1 cellular context compared by ENCODE assay signal in the genomic region with DNA sequence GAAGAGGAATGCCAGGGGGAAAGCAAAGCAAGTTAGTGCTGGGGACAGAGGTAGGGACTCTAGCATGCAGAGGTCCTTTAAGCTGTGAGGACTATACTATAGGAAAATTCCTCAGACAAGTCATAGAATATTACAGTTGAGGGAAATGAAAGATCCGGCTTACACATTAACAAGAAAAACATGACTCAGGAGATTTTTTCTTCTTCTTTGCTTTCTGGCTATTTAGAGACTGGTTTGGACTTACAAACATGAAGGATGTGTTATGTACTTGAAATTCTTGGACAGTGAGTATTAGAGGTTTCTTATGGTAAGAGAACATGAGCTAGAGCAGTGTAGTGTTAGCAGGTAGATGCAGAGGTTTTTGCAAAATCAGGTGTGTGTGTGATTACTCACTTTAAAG.
TF ChIP-seq lines count a peak whose summit lies in the region.

No MANE protein-coding gene starts in this region.

TF ChIP-seq in K562, 482 proteins besides CTCF, POLR2A, EP300 and RAD21 (continues in another document):
- TF ChIP-seq, protein P1, sequence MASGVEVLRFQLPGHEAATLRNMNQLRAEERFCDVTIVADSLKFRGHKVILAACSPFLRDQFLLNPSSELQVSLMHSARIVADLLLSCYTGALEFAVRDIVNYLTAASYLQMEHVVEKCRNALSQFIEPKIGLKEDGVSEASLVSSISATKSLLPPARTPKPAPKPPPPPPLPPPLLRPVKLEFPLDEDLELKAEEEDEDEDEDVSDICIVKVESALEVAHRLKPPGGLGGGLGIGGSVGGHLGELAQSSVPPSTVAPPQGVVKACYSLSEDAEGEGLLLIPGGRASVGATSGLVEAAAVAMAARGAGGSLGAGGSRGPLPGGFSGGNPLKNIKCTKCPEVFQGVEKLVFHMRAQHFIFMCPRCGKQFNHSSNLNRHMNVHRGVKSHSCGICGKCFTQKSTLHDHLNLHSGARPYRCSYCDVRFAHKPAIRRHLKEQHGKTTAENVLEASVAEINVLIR (CRISPR knock-in tag; IDR thresholded peaks at IDR 0.05) = no peak
- TF ChIP-seq SRSF7 (optimal IDR thresholded peaks at IDR 0.05; ENCODE audit: low read depth, low read length) (no peak), U2AF1 (optimal IDR thresholded peaks at IDR 0.05; ENCODE audit: low read depth, low read length) (no peak), NR3C1 (CRISPR knock-in tag; IDR thresholded peaks at IDR 0.05) (no peak), RBM15 (IDR thresholded peaks at IDR 0.05; ENCODE audit: insufficient read depth, low read length) (no peak), IRF2 (CRISPR knock-in tag; IDR thresholded peaks at IDR 0.05) (no peak), BDP1 (IDR thresholded peaks at IDR 0.05; ENCODE audit: insufficient read depth, insufficient read length) (no peak), MAFG (tag; conservative IDR thresholded peaks at IDR 0.05) (peak; percentile 63; the same call in 1 of the 2 replicates), SRSF3 (IDR thresholded peaks at IDR 0.05; ENCODE audit: insufficient read depth, low read length) (no peak), ZNF121 (CRISPR knock-in tag; conservative IDR thresholded peaks at IDR 0.05) (no peak), CHCHD3 (CRISPR knock-in tag; IDR thresholded peaks at IDR 0.05) (no peak), ZNF584 (CRISPR knock-in tag; IDR thresholded peaks at IDR 0.05; ENCODE audit: low read depth) (no peak), HMGN3 (IDR thresholded peaks at IDR 0.05; ENCODE audit: borderline replicate concordance, extremely low read depth, insufficient read length, low read depth, low read length) (no peak), KLF16 (IDR thresholded peaks at IDR 0.05) (no peak), TAF1 (IDR thresholded peaks at IDR 0.05; ENCODE audit: control insufficient read depth, extremely low read depth, insufficient read depth, low read length, severe bottlenecking) (no peak), ZNF644 (tag; IDR thresholded peaks at IDR 0.05; ENCODE audit: low read depth) (no peak), HLTF (IDR thresholded peaks at IDR 0.05) (no peak), C11orf30 (IDR thresholded peaks at IDR 0.05; ENCODE audit: low read depth) (peak; percentile 78)
- TF ChIP-seq, protein P2, sequence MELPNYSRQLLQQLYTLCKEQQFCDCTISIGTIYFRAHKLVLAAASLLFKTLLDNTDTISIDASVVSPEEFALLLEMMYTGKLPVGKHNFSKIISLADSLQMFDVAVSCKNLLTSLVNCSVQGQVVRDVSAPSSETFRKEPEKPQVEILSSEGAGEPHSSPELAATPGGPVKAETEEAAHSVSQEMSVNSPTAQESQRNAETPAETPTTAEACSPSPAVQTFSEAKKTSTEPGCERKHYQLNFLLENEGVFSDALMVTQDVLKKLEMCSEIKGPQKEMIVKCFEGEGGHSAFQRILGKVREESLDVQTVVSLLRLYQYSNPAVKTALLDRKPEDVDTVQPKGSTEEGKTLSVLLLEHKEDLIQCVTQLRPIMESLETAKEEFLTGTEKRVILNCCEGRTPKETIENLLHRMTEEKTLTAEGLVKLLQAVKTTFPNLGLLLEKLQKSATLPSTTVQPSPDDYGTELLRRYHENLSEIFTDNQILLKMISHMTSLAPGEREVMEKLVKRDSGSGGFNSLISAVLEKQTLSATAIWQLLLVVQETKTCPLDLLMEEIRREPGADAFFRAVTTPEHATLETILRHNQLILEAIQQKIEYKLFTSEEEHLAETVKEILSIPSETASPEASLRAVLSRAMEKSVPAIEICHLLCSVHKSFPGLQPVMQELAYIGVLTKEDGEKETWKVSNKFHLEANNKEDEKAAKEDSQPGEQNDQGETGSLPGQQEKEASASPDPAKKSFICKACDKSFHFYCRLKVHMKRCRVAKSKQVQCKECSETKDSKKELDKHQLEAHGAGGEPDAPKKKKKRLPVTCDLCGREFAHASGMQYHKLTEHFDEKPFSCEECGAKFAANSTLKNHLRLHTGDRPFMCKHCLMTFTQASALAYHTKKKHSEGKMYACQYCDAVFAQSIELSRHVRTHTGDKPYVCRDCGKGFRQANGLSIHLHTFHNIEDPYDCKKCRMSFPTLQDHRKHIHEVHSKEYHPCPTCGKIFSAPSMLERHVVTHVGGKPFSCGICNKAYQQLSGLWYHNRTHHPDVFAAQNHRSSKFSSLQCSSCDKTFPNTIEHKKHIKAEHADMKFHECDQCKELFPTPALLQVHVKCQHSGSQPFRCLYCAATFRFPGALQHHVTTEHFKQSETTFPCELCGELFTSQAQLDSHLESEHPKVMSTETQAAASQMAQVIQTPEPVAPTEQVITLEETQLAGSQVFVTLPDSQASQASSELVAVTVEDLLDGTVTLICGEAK (IDR thresholded peaks at IDR 0.05) = no peak
- TF ChIP-seq, protein P2 (CRISPR knock-in tag; IDR thresholded peaks at IDR 0.05) = no peak
- TF ChIP-seq, protein P3, sequence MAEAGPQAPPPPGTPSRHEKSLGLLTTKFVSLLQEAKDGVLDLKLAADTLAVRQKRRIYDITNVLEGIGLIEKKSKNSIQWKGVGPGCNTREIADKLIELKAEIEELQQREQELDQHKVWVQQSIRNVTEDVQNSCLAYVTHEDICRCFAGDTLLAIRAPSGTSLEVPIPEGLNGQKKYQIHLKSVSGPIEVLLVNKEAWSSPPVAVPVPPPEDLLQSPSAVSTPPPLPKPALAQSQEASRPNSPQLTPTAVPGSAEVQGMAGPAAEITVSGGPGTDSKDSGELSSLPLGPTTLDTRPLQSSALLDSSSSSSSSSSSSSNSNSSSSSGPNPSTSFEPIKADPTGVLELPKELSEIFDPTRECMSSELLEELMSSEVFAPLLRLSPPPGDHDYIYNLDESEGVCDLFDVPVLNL (CRISPR knock-in tag; IDR thresholded peaks at IDR 0.05; ENCODE audit: low read depth) = no peak
- TF ChIP-seq, protein P4, sequence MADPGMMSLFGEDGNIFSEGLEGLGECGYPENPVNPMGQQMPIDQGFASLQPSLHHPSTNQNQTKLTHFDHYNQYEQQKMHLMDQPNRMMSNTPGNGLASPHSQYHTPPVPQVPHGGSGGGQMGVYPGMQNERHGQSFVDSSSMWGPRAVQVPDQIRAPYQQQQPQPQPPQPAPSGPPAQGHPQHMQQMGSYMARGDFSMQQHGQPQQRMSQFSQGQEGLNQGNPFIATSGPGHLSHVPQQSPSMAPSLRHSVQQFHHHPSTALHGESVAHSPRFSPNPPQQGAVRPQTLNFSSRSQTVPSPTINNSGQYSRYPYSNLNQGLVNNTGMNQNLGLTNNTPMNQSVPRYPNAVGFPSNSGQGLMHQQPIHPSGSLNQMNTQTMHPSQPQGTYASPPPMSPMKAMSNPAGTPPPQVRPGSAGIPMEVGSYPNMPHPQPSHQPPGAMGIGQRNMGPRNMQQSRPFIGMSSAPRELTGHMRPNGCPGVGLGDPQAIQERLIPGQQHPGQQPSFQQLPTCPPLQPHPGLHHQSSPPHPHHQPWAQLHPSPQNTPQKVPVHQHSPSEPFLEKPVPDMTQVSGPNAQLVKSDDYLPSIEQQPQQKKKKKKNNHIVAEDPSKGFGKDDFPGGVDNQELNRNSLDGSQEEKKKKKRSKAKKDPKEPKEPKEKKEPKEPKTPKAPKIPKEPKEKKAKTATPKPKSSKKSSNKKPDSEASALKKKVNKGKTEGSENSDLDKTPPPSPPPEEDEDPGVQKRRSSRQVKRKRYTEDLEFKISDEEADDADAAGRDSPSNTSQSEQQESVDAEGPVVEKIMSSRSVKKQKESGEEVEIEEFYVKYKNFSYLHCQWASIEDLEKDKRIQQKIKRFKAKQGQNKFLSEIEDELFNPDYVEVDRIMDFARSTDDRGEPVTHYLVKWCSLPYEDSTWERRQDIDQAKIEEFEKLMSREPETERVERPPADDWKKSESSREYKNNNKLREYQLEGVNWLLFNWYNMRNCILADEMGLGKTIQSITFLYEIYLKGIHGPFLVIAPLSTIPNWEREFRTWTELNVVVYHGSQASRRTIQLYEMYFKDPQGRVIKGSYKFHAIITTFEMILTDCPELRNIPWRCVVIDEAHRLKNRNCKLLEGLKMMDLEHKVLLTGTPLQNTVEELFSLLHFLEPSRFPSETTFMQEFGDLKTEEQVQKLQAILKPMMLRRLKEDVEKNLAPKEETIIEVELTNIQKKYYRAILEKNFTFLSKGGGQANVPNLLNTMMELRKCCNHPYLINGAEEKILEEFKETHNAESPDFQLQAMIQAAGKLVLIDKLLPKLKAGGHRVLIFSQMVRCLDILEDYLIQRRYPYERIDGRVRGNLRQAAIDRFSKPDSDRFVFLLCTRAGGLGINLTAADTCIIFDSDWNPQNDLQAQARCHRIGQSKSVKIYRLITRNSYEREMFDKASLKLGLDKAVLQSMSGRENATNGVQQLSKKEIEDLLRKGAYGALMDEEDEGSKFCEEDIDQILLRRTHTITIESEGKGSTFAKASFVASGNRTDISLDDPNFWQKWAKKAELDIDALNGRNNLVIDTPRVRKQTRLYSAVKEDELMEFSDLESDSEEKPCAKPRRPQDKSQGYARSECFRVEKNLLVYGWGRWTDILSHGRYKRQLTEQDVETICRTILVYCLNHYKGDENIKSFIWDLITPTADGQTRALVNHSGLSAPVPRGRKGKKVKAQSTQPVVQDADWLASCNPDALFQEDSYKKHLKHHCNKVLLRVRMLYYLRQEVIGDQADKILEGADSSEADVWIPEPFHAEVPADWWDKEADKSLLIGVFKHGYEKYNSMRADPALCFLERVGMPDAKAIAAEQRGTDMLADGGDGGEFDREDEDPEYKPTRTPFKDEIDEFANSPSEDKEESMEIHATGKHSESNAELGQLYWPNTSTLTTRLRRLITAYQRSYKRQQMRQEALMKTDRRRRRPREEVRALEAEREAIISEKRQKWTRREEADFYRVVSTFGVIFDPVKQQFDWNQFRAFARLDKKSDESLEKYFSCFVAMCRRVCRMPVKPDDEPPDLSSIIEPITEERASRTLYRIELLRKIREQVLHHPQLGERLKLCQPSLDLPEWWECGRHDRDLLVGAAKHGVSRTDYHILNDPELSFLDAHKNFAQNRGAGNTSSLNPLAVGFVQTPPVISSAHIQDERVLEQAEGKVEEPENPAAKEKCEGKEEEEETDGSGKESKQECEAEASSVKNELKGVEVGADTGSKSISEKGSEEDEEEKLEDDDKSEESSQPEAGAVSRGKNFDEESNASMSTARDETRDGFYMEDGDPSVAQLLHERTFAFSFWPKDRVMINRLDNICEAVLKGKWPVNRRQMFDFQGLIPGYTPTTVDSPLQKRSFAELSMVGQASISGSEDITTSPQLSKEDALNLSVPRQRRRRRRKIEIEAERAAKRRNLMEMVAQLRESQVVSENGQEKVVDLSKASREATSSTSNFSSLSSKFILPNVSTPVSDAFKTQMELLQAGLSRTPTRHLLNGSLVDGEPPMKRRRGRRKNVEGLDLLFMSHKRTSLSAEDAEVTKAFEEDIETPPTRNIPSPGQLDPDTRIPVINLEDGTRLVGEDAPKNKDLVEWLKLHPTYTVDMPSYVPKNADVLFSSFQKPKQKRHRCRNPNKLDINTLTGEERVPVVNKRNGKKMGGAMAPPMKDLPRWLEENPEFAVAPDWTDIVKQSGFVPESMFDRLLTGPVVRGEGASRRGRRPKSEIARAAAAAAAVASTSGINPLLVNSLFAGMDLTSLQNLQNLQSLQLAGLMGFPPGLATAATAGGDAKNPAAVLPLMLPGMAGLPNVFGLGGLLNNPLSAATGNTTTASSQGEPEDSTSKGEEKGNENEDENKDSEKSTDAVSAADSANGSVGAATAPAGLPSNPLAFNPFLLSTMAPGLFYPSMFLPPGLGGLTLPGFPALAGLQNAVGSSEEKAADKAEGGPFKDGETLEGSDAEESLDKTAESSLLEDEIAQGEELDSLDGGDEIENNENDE (IDR thresholded peaks at IDR 0.05; ENCODE audit: low read depth, low read length) = no peak
- TF ChIP-seq, protein P5, sequence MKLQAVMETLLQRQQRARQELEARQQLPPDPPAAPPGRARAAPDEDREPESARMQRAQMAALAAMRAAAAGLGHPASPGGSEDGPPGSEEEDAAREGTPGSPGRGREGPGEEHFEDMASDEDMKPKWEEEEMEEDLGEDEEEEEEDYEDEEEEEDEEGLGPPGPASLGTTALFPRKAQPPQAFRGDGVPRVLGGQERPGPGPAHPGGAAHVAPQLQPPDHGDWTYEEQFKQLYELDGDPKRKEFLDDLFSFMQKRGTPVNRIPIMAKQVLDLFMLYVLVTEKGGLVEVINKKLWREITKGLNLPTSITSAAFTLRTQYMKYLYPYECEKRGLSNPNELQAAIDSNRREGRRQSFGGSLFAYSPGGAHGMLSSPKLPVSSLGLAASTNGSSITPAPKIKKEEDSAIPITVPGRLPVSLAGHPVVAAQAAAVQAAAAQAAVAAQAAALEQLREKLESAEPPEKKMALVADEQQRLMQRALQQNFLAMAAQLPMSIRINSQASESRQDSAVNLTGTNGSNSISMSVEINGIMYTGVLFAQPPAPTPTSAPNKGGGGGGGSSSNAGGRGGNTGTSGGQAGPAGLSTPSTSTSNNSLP (IDR thresholded peaks at IDR 0.05; ENCODE audit: borderline replicate concordance, low read depth, low read length) = no peak
- TF ChIP-seq, protein P6, sequence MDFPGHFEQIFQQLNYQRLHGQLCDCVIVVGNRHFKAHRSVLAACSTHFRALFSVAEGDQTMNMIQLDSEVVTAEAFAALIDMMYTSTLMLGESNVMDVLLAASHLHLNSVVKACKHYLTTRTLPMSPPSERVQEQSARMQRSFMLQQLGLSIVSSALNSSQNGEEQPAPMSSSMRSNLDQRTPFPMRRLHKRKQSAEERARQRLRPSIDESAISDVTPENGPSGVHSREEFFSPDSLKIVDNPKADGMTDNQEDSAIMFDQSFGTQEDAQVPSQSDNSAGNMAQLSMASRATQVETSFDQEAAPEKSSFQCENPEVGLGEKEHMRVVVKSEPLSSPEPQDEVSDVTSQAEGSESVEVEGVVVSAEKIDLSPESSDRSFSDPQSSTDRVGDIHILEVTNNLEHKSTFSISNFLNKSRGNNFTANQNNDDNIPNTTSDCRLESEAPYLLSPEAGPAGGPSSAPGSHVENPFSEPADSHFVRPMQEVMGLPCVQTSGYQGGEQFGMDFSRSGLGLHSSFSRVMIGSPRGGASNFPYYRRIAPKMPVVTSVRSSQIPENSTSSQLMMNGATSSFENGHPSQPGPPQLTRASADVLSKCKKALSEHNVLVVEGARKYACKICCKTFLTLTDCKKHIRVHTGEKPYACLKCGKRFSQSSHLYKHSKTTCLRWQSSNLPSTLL (IDR thresholded peaks at IDR 0.05) = no peak
